ENCODE assay signal across 9 cellular contexts in genomic region chr17:81418710-81419332, GRCh38. TPM values are rescaled to one million over a fixed set of nuclear protein-coding genes. Genes with fewer than 3 reads are reported as not detected.
DNase-seq lines count a peak whose midpoint lies in the region; ATAC-seq and TF ChIP-seq lines count a peak whose summit lies in the region.
"Had no signal": no experiment of that assay in that cellular context is flagged by ENCODE, and none has a peak within 500 bp of the region (broad histone marks: within the 10 kb centered on the region; RNA-seq: fewer than 3 reads in every experiment).

No MANE protein-coding gene starts in this region.

- TF ChIP-seq CTCF in omental fat pad (IDR thresholded peaks at IDR 0.05) (no peak), GM20000 (IDR thresholded peaks at IDR 0.05; ENCODE audit: extremely low read depth, missing control alignments) (no peak)

- 70 to 74% methylated on average over 14 of the region's 14 CpGs for WGBS in ectodermal cell, 2 experiments

- H3K9me3 ChIP-seq in BLaER1 (peaks cover 6% of the 10 kb centered on the region; the same call in 1 of the 2 replicates), ectodermal cell (ENCODE audit: control insufficient read depth, low read length) (no peaks in the 10 kb centered on the region)

- peak overlapping the region; percentile 98 for H3K4me2 ChIP-seq in BLaER1

- no peaks in the 10 kb centered on the region for H3K27me3 ChIP-seq in BLaER1
- no peaks in the 10 kb centered on the region for H3K27me3 ChIP-seq in ectodermal cell (ENCODE audit: control insufficient read depth, insufficient read depth, low read length, poor library complexity, severe bottlenecking)

- H3K4me1 ChIP-seq in BLaER1 = peaks cover 98% of the 10 kb centered on the region
- H3K4me1 ChIP-seq in ectodermal cell (ENCODE audit: control insufficient read depth, insufficient read depth, low read length) = peaks cover 31% of the 10 kb centered on the region

- H3K4me3 ChIP-seq in BLaER1 (no peak overlapping the region), ectodermal cell (ENCODE audit: insufficient read depth, low read depth, low read length) (no peak overlapping the region)

- H3K36me3 ChIP-seq in BLaER1 = peaks cover 93% of the 10 kb centered on the region
- no peaks in the 10 kb centered on the region for H3K36me3 ChIP-seq in ectodermal cell (ENCODE audit: control insufficient read depth, insufficient read depth, low read length)

- ATAC-seq in omental fat pad (ENCODE audit: low FRiP score) (peak; percentile 25), HG02870 (IDR thresholded peaks at IDR 0.05; ENCODE audit: unreplicated experiment) (no peak)

- no peak overlapping the region for H3K9ac ChIP-seq in BLaER1

- DNase-seq in NCI-H345 treated with DMSO at 0.1 percent for 48 hours (lab: John Stamatoyannopoulos, UW; ENCODE audit: unreplicated experiment) (peak; percentile 42), omental fat pad (ENCODE audit: low spot score) (no peak), HuH-7.5 (ENCODE audit: low spot score) (no peak), GM20000 (ENCODE audit: low spot score) (no peak), iPS-NIHi7 (ENCODE audit: extremely low spot score) (no peak)
- DNase-seq: T-helper 9 cell had no signal

- no peak overlapping the region; the same call in 1 of the 2 replicates for H3K27ac ChIP-seq in BLaER1
- H3K27ac ChIP-seq in ectodermal cell (ENCODE audit: insufficient read depth, low read depth, low read length, poor library complexity, severe bottlenecking) = peak overlapping the region; percentile 44

- H4K20me1 ChIP-seq in BLaER1 = peaks cover 100% of the 10 kb centered on the region

RNA-seq across cellular contexts. Expression of gene BAHCC1, which starts 23.6 kb away (rescaled TPM):
- 26.9 TPM for polyA plus RNA-seq in ectodermal cell (2013, experiment 1 of 4)
- polyA plus RNA-seq in ectodermal cell (2013, experiment 2 of 4) = 37.1 TPM
- polyA plus RNA-seq in ectodermal cell (2013, experiment 3 of 4) = 32.4 TPM
- 38.6 TPM for polyA plus RNA-seq in ectodermal cell (2013, experiment 4 of 4)
- total RNA-seq in omental fat pad = 10 to 100 TPM in 1 of 4 donors, 1 to 10 TPM in 3; 4.8 to 20.8 (median 7.1) TPM
